ENCODE assay signal across 36 cellular contexts in the genomic region with DNA sequence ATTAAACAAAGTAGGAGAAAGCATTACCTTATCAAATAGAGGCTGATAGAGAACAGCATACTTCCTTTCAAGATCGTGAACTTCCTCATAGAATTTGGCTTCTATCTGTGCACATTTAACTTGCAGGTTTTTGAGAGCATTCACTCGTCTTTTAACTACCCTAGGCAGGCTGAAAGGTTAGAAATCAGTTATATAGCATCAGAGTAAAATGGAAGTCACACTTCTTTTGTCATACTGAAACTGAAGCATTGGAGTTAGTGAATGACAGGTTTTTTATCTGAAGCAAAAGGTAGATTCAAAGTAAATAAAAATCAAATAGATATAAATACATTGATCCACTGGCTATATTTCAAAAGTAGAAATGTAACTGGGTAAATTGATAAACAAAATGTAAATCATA. TPM values are rescaled to one million over a fixed set of nuclear protein-coding genes. Genes with fewer than 3 reads are reported as not detected.
DNase-seq lines count a peak whose midpoint lies in the region; TF ChIP-seq lines count a peak whose summit lies in the region.
"Had no signal": no experiment of that assay in that cellular context is flagged by ENCODE, and none has a peak within 500 bp of the region (broad histone marks: within the 10 kb centered on the region; RNA-seq: fewer than 3 reads in every experiment).

No MANE protein-coding gene starts in this region.

- peaks cover 5% of the 10 kb centered on the region for H3K9me3 Mint-ChIP-seq in activated naive CD4-positive, alpha-beta T cell treated with anti-CD3 and anti-CD28 coated beads, Interleukin-2, amount 50 U/mL, for 24 hours
- H3K9me3 Mint-ChIP-seq in activated naive CD4-positive, alpha-beta T cell treated with anti-CD3 and anti-CD28 coated beads, Interleukin-2, amount 10 ng/mL, durations not matched to agents 7 days and 5 days, result peaks cover 10% of the 10 kb centered on the region
- peaks cover 12% of the 10 kb centered on the region for H3K9me3 Mint-ChIP-seq in activated T-helper 1 cell treated with anti-CD3 and anti-CD28 coated beads, Interleukin-12 subunit alpha, Interleukin-12 subunit beta, Interleukin-2, Interleukin-4 antibody, amounts not matched to agents 30 ng/mL and 10 ng/mL and 1 ng/mL, durations not matched to agents 14 hours and 24 hours and 36 hours
- peaks cover 17% of the 10 kb centered on the region for H3K9me3 Mint-ChIP-seq in nephron progenitor cell

- no peak overlapping the region for H3K4me3 Mint-ChIP-seq in activated naive CD4-positive, alpha-beta T cell treated with anti-CD3 and anti-CD28 coated beads, Interleukin-2, amount 50 U/mL, for 24 hours
- H3K4me3 Mint-ChIP-seq in activated naive CD4-positive, alpha-beta T cell treated with anti-CD3 and anti-CD28 coated beads, Interleukin-2, amount 10 ng/mL, durations not matched to agents 7 days and 5 days, result no peak overlapping the region
- no peak overlapping the region for H3K4me3 Mint-ChIP-seq in activated T-helper 1 cell treated with anti-CD3 and anti-CD28 coated beads, Interleukin-12 subunit alpha, Interleukin-12 subunit beta, Interleukin-2, Interleukin-4 antibody, amounts not matched to agents 30 ng/mL and 10 ng/mL and 1 ng/mL, durations not matched to agents 14 hours and 24 hours and 36 hours
- H3K4me3 Mint-ChIP-seq in nephron progenitor cell, result no peak overlapping the region
- H3K4me3 Mint-ChIP-seq: activated CD4-positive, alpha-beta T cell treated with anti-CD3 and anti-CD28 coated beads, Interleukin-2, amount 10 ng/mL, durations not matched to agents 7 days and 5 days; B cell; CD8-positive, alpha-beta T cell; endodermal cell; stimulated activated naive CD8-positive, alpha-beta T cell treated with anti-CD3 and anti-CD28 coated beads, Interleukin-15, Interleukin-2, amounts not matched to agents 100 ng/mL and 50 ng/mL, for 24 hours had no signal

- H3K4me3 ChIP-seq in HL-60 (replicated peaks; ENCODE audit: insufficient read depth, low read length), result no peak overlapping the region
- H3K4me3 ChIP-seq: adrenal gland, esophagus muscularis mucosa, left ventricle myocardium inferior, right atrium auricular region, SK-N-MC, vagina had no signal

- H3K27me3 Mint-ChIP-seq in activated naive CD4-positive, alpha-beta T cell treated with anti-CD3 and anti-CD28 coated beads, Interleukin-2, amount 50 U/mL, for 24 hours, result no peaks in the 10 kb centered on the region
- H3K27me3 Mint-ChIP-seq in activated naive CD4-positive, alpha-beta T cell treated with anti-CD3 and anti-CD28 coated beads, Interleukin-2, amount 10 ng/mL, durations not matched to agents 7 days and 5 days, result no peaks in the 10 kb centered on the region
- no peaks in the 10 kb centered on the region for H3K27me3 Mint-ChIP-seq in activated T-helper 1 cell treated with anti-CD3 and anti-CD28 coated beads, Interleukin-12 subunit alpha, Interleukin-12 subunit beta, Interleukin-2, Interleukin-4 antibody, amounts not matched to agents 30 ng/mL and 10 ng/mL and 1 ng/mL, durations not matched to agents 14 hours and 24 hours and 36 hours (ENCODE audit: insufficient read depth)
- no peaks in the 10 kb centered on the region for H3K27me3 Mint-ChIP-seq in nephron progenitor cell (ENCODE audit: low read depth, poor library complexity)
- H3K27me3 Mint-ChIP-seq: activated CD4-positive, alpha-beta T cell treated with anti-CD3 and anti-CD28 coated beads, Interleukin-2, amount 10 ng/mL, durations not matched to agents 7 days and 5 days; B cell; stimulated activated naive CD8-positive, alpha-beta T cell treated with anti-CD3 and anti-CD28 coated beads, Interleukin-15, Interleukin-2, amounts not matched to agents 100 ng/mL and 50 ng/mL, for 24 hours had no signal

- peaks cover 39% of the 10 kb centered on the region for H3K4me1 Mint-ChIP-seq in activated naive CD4-positive, alpha-beta T cell treated with anti-CD3 and anti-CD28 coated beads, Interleukin-2, amount 50 U/mL, for 24 hours
- H3K4me1 Mint-ChIP-seq in activated naive CD4-positive, alpha-beta T cell treated with anti-CD3 and anti-CD28 coated beads, Interleukin-2, amount 10 ng/mL, durations not matched to agents 7 days and 5 days, result peaks cover 5% of the 10 kb centered on the region
- H3K4me1 Mint-ChIP-seq in activated T-helper 1 cell treated with anti-CD3 and anti-CD28 coated beads, Interleukin-12 subunit alpha, Interleukin-12 subunit beta, Interleukin-2, Interleukin-4 antibody, amounts not matched to agents 30 ng/mL and 10 ng/mL and 1 ng/mL, durations not matched to agents 14 hours and 24 hours and 36 hours (ENCODE audit: low read depth), result peaks cover 38% of the 10 kb centered on the region
- no peaks in the 10 kb centered on the region for H3K4me1 Mint-ChIP-seq in nephron progenitor cell

- CTCF ChIA-PET in activated naive CD4-positive, alpha-beta T cell treated with anti-CD3 and anti-CD28 coated beads, Interleukin-2, amount 10 ng/mL, durations not matched to agents 7 days and 5 days (lab: Charles Lee), result interaction anchor here (1.1 kb wide), 1 partner anchor 23 kb away, joined by 5 read pairs; no protein-coding TSS in a partner anchor

- H3K27me3 ChIP-seq in HL-60 (ENCODE audit: insufficient read depth, poor library complexity, severe bottlenecking), result no peaks in the 10 kb centered on the region
- H3K27me3 ChIP-seq: adrenal gland, esophagus muscularis mucosa, right atrium auricular region, vagina had no signal

- no peak for DNase-seq in activated naive CD4-positive, alpha-beta T cell treated with anti-CD3 and anti-CD28 coated beads, Interleukin-2, amount 10 ng/mL, durations not matched to agents 7 days and 5 days
- DNase-seq in HL-60 (ENCODE audit: low read depth in 1 of 2, low spot score in 1 of 2), result no peak
- no peak for DNase-seq in activated T-helper 1 cell treated with anti-CD3 and anti-CD28 coated beads, Interleukin-12 subunit alpha, Interleukin-12 subunit beta, Interleukin-2, Interleukin-4 antibody, amounts not matched to agents 30 ng/mL and 10 ng/mL and 1 ng/mL, durations not matched to agents 14 hours and 24 hours and 36 hours (ENCODE audit: low spot score)
- DNase-seq in nephron progenitor cell, result no peak
- no peak for DNase-seq in epidermal melanocyte (ENCODE audit: insufficient read length, low spot score)
- DNase-seq in 8988T, result no peak
- no peak for DNase-seq in NCI-H2081 (lab: John Stamatoyannopoulos, UW)
- DNase-seq: ACHN; activated CD4-positive, alpha-beta T cell treated with anti-CD3 and anti-CD28 coated beads, Interleukin-2, amount 10 ng/mL, durations not matched to agents 7 days and 5 days; activated effector memory CD4-positive, alpha-beta T cell treated with anti-CD3 and anti-CD28 coated beads, Interleukin-2, amount 50 U/mL, for 16 hours; adrenal gland; CD8-positive, alpha-beta T cell; cerebellar nuclear complex; dermis blood vessel endothelial cell; endodermal cell; foreskin fibroblast; GOT3; head of caudate nucleus; islet precursor cell; KBM-7; left ventricle myocardium inferior; mesenchymal stem cell; NCI-H1092 treated with DMSO at 0.1 percent for 48 hours; NCI-H1694 treated with DMSO at 0.1 percent for 48 hours; NCI-H2171 treated with DMSO at 0.1 percent for 48 hours; NCI-H524; PC-3; small intestine had no signal

- H3K27ac Mint-ChIP-seq in activated naive CD4-positive, alpha-beta T cell treated with anti-CD3 and anti-CD28 coated beads, Interleukin-2, amount 50 U/mL, for 24 hours, result peak overlapping the region; percentile 76
- no peak overlapping the region for H3K27ac Mint-ChIP-seq in activated naive CD4-positive, alpha-beta T cell treated with anti-CD3 and anti-CD28 coated beads, Interleukin-2, amount 10 ng/mL, durations not matched to agents 7 days and 5 days
- H3K27ac Mint-ChIP-seq in activated T-helper 1 cell treated with anti-CD3 and anti-CD28 coated beads, Interleukin-12 subunit alpha, Interleukin-12 subunit beta, Interleukin-2, Interleukin-4 antibody, amounts not matched to agents 30 ng/mL and 10 ng/mL and 1 ng/mL, durations not matched to agents 14 hours and 24 hours and 36 hours, result peak overlapping the region; percentile 31
- H3K27ac Mint-ChIP-seq in nephron progenitor cell, result peak overlapping the region; percentile 47
- H3K27ac Mint-ChIP-seq: activated CD4-positive, alpha-beta T cell treated with anti-CD3 and anti-CD28 coated beads, Interleukin-2, amount 10 ng/mL, durations not matched to agents 7 days and 5 days; B cell; CD8-positive, alpha-beta T cell; endodermal cell; stimulated activated naive CD8-positive, alpha-beta T cell treated with anti-CD3 and anti-CD28 coated beads, Interleukin-15, Interleukin-2, amounts not matched to agents 100 ng/mL and 50 ng/mL, for 24 hours had no signal

- H3K27ac ChIP-seq in HL-60 (replicated peaks), result 0 out of 2 replicates have a peak overlapping the region, but pooled peaks have one; percentile 15
- H3K27ac ChIP-seq: adrenal gland, esophagus muscularis mucosa, left ventricle myocardium inferior, right atrium auricular region, SK-N-MC, vagina, VCaP had no signal

- TF ChIP-seq CTCF in HL-60 (IDR thresholded peaks at IDR 0.05; ENCODE audit: insufficient read depth, low read length) (no peak), nephron progenitor cell (IDR thresholded peaks at IDR 0.05) (no peak)

- intact Hi-C loops in activated T-helper 1 cell treated with anti-CD3 and anti-CD28 coated beads, Interleukin-12 subunit alpha, Interleukin-12 subunit beta, Interleukin-2, Interleukin-4 antibody, amounts not matched to agents 30 ng/mL and 10 ng/mL and 1 ng/mL, durations not matched to agents 14 hours and 24 hours and 36 hours (cut with micrococcal nuclease), result loop anchor here (1.0 kb wide), 1 partner anchor 8 kb away; no protein-coding TSS in a partner anchor

- H3K36me3 Mint-ChIP-seq in activated naive CD4-positive, alpha-beta T cell treated with anti-CD3 and anti-CD28 coated beads, Interleukin-2, amount 50 U/mL, for 24 hours, result peaks cover 40% of the 10 kb centered on the region
- H3K36me3 Mint-ChIP-seq in activated naive CD4-positive, alpha-beta T cell treated with anti-CD3 and anti-CD28 coated beads, Interleukin-2, amount 10 ng/mL, durations not matched to agents 7 days and 5 days, result peaks cover 66% of the 10 kb centered on the region
- peaks cover 68% of the 10 kb centered on the region for H3K36me3 Mint-ChIP-seq in activated T-helper 1 cell treated with anti-CD3 and anti-CD28 coated beads, Interleukin-12 subunit alpha, Interleukin-12 subunit beta, Interleukin-2, Interleukin-4 antibody, amounts not matched to agents 30 ng/mL and 10 ng/mL and 1 ng/mL, durations not matched to agents 14 hours and 24 hours and 36 hours (ENCODE audit: low read depth)
- peaks cover 87% of the 10 kb centered on the region for H3K36me3 Mint-ChIP-seq in nephron progenitor cell (ENCODE audit: low read depth)

RNA-seq across cellular contexts. Expression of a gene that starts 24.4 kb away (rescaled TPM):
- total RNA-seq in activated T-helper 1 cell treated with anti-CD3 and anti-CD28 coated beads, Interleukin-12 subunit alpha, Interleukin-12 subunit beta, Interleukin-2, Interleukin-4 antibody, amounts not matched to agents 30 ng/mL and 10 ng/mL and 1 ng/mL, durations not matched to agents 14 hours and 24 hours and 36 hours, result 584 and 605 TPM in 2 replicates

RNA-seq across cellular contexts. Expression of a gene that starts 28.5 kb away (rescaled TPM):
- total RNA-seq in activated T-helper 1 cell treated with anti-CD3 and anti-CD28 coated beads, Interleukin-12 subunit alpha, Interleukin-12 subunit beta, Interleukin-2, Interleukin-4 antibody, amounts not matched to agents 30 ng/mL and 10 ng/mL and 1 ng/mL, durations not matched to agents 14 hours and 24 hours and 36 hours, result 88.9 and 91.5 TPM in 2 replicates
